13 cellular contexts compared by ENCODE assay signal in the genomic region with DNA sequence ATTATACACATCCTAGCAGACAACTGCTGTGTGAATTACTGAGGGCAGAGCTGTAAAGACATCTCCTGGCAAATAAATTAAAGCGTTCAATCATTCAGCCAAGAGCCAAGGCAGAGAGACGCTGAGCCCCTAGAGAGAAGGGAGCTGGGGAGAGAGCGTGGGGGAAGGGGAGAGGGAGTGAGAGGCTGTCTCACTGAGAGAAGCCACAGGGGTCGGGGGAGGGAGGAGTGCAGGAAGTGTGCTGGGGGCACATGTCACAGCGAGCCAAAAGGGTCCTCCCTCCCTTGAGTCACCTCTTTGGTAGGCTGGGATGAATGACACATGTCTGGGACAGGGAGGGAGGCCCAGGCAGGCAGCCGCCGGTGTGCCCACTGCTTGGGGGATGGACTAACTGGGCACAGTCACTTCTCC.
DNase-seq lines count a peak whose midpoint lies in the region; ATAC-seq and TF ChIP-seq lines count a peak whose summit lies in the region.
"Had no signal": no experiment of that assay in that cellular context is flagged by ENCODE, and none has a peak within 500 bp of the region (broad histone marks: within the 10 kb centered on the region; RNA-seq: fewer than 3 reads in every experiment).

No MANE protein-coding gene starts in this region.

- no peak for ATAC-seq in effector memory CD8-positive, alpha-beta T cell (replicated peaks)

- no peak for TF ChIP-seq CTCF in nephron progenitor cell (IDR thresholded peaks at IDR 0.05)

- H3K36me3 Mint-ChIP-seq in nephron progenitor cell (ENCODE audit: low read depth): no peaks in the 10 kb centered on the region
- H3K36me3 Mint-ChIP-seq in effector memory CD8-positive, alpha-beta T cell (ENCODE audit: insufficient read depth): no peaks in the 10 kb centered on the region

- peak overlapping the region; percentile 17 for H3K27ac Mint-ChIP-seq in nephron progenitor cell
- peak overlapping the region in 1 of 2 donors; percentile 41 for H3K27ac Mint-ChIP-seq in effector memory CD8-positive, alpha-beta T cell
- H3K27ac Mint-ChIP-seq: activated T-helper 1 cell treated with anti-CD3 and anti-CD28 coated beads, Interleukin-12 subunit alpha, Interleukin-12 subunit beta, Interleukin-2, Interleukin-4 antibody, amounts not matched to agents 30 ng/mL and 10 ng/mL and 1 ng/mL, durations not matched to agents 14 hours and 24 hours and 36 hours had no signal

- H3K9me3 Mint-ChIP-seq in nephron progenitor cell: peaks cover 5% of the 10 kb centered on the region
- H3K9me3 Mint-ChIP-seq in effector memory CD8-positive, alpha-beta T cell: no peaks in the 10 kb centered on the region
- H3K9me3 Mint-ChIP-seq: activated T-helper 1 cell treated with anti-CD3 and anti-CD28 coated beads, Interleukin-12 subunit alpha, Interleukin-12 subunit beta, Interleukin-2, Interleukin-4 antibody, amounts not matched to agents 30 ng/mL and 10 ng/mL and 1 ng/mL, durations not matched to agents 14 hours and 24 hours and 36 hours had no signal

- peaks cover 6% of the 10 kb centered on the region for H3K27me3 Mint-ChIP-seq in nephron progenitor cell (ENCODE audit: low read depth, poor library complexity)
- peaks cover 0 to 8% of the 10 kb centered on the region in 2 donors for H3K27me3 Mint-ChIP-seq in effector memory CD8-positive, alpha-beta T cell

- peak overlapping the region; percentile 45 for H3K4me3 Mint-ChIP-seq in nephron progenitor cell
- H3K4me3 Mint-ChIP-seq in effector memory CD8-positive, alpha-beta T cell: no peak overlapping the region
- H3K4me3 Mint-ChIP-seq: activated T-helper 1 cell treated with anti-CD3 and anti-CD28 coated beads, Interleukin-12 subunit alpha, Interleukin-12 subunit beta, Interleukin-2, Interleukin-4 antibody, amounts not matched to agents 30 ng/mL and 10 ng/mL and 1 ng/mL, durations not matched to agents 14 hours and 24 hours and 36 hours had no signal

- DNase-seq in NCI-H1436 (lab: John Stamatoyannopoulos, UW) (peak; percentile 54), NCI-H1436 treated with DMSO at 0.1 percent for 48 hours (lab: John Stamatoyannopoulos, UW) (no peak), HK-2 (ENCODE audit: unreplicated experiment) (peak; percentile 60), nephron progenitor cell (peak; percentile 56), DMS 273 (lab: John Stamatoyannopoulos, UW; ENCODE audit: unreplicated experiment) (no peak), GM03348 (ENCODE audit: low spot score) (no peak)
- peak; percentile 57 for DNase-seq in activated CD8-positive, alpha-beta memory T cell treated with anti-CD3 and anti-CD28 coated beads, Interleukin-2, amount 50 U/mL, for 48 hours
- no peak for DNase-seq in effector memory CD8-positive, alpha-beta T cell
- DNase-seq: heart left ventricle, left ventricle myocardium inferior, SIG-M5, spleen had no signal

- H3K4me1 Mint-ChIP-seq in nephron progenitor cell: peaks cover 58% of the 10 kb centered on the region
- peaks cover 16 to 21% of the 10 kb centered on the region in 2 donors for H3K4me1 Mint-ChIP-seq in effector memory CD8-positive, alpha-beta T cell (ENCODE audit: low read depth in 2 of 2)

Comparison
In these comparisons a context has a peak if more than half of its experiments do, and no peak if none do; other contexts are left out.
1. DNase-seq: peak in NCI-H1436 (single experiment), HK-2 (single experiment), activated CD8-positive, alpha-beta memory T cell treated with anti-CD3 and anti-CD28 coated beads, Interleukin-2, amount 50 U/mL, for 48 hours (single experiment) and nephron progenitor cell (single experiment); none in NCI-H1436 treated with DMSO at 0.1 percent for 48 hours (single experiment), DMS 273 (single experiment), effector memory CD8-positive, alpha-beta T cell (0 of 3) and GM03348 (single experiment).